8 cellular contexts compared by ENCODE assay signal in the genomic region with DNA sequence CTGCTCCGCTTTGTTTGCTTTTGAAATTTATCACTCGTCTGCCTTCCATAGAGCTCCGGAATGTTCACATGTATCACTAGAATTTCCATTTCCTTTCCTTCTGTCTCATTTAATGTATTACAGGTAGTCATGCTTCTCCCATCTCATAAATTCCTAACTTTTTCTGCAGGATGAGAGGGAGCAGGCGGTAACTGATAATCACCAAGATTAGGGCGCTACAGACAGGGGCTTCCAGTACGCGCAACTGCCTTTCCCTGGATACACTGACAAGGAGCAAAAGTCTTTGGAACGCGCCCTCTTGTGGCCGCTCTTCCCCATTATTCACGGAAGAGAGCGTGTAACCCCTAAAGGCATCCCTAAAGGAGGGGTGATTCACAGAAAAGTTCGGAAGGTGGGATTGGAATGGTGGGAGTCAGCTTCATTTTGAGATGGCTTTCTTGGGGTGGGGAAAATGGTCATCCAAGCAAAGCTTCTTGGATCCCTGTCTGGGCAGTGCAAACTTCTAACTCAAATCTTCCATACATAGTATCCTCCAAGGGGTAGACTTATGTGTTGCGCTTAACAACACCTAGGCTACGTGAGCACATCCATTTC. TPM values are rescaled to one million over a fixed set of nuclear protein-coding genes. Genes with fewer than 3 reads are reported as not detected.
DNase-seq lines count a peak whose midpoint lies in the region; ATAC-seq and TF ChIP-seq lines count a peak whose summit lies in the region.

No MANE protein-coding gene starts in this region.

- H3K4me1 Mint-ChIP-seq in activated T-cell treated with anti-CD3 and anti-CD28 coated beads, Interleukin-2, amount 50 U/mL, for 72 hours (ENCODE audit: low read depth), result no peaks in the 10 kb centered on the region

- H3K36me3 ChIP-seq in MG63 (no peaks in the 10 kb centered on the region), ovary (no peaks in the 10 kb centered on the region)

- H3K27ac Mint-ChIP-seq in activated T-cell treated with anti-CD3 and anti-CD28 coated beads, Interleukin-2, amount 50 U/mL, for 72 hours, result no peak overlapping the region

- POLR2A ChIA-PET in AG04449 (lab: Yijun Ruan, JAX), result interaction anchor here (0.9 to 1.3 kb wide), 4 partner anchors 11 to 710 kb away, joined by 3 read pairs; no protein-coding TSS in a partner anchor

- peaks cover 6% of the 10 kb centered on the region for H3K4me1 ChIP-seq in ovary (ENCODE audit: insufficient read depth)

- intact Hi-C loops in Right ventricle myocardium inferior (cut with DNase I), result loop anchor here (10.0 kb wide), 1 partner anchor 692 kb away; no protein-coding TSS in a partner anchor
- intact Hi-C loops in ovary (cut with DNase I), result no loop called here

- TF ChIP-seq POLR2A in ovary (IDR thresholded peaks at IDR 0.05), result peak; percentile 5

- H3K27ac ChIP-seq in ovary, result peak overlapping the region; percentile 81 to 83

- TF ChIP-seq EP300 in ovary (IDR thresholded peaks at IDR 0.05), result no peak

- peak; percentile 74 for TF ChIP-seq CTCF in AG04449 (IDR thresholded peaks at IDR 0.05; ENCODE audit: insufficient read depth, low read length, missing control alignments)
- TF ChIP-seq CTCF in GM12875 (IDR thresholded peaks at IDR 0.05; ENCODE audit: borderline replicate concordance, insufficient read depth, low read depth, low read length), result peak; percentile 61
- peak; percentile 47 to 78 (median 74) for TF ChIP-seq CTCF in ovary (IDR thresholded peaks at IDR 0.05)

- H3K9me3 Mint-ChIP-seq in activated T-cell treated with anti-CD3 and anti-CD28 coated beads, Interleukin-2, amount 50 U/mL, for 72 hours, result no peaks in the 10 kb centered on the region

- WGBS in ovary, 3 donors, result 10 to 14% (median 10%) methylated on average over 15 of the region's 15 CpGs

- CTCF ChIA-PET in AG04449 (lab: Yijun Ruan, JAX), result interaction anchor here (0.7 to 4.0 kb wide), 42 partner anchors 8 to 1464 kb away, joined by 3 to 17 read pairs (median 4); no protein-coding TSS in a partner anchor

- ATAC-seq in activated T-cell treated with anti-CD3 and anti-CD28 coated beads, Interleukin-2, amount 50 U/mL, for 72 hours (replicated peaks in 1 of 2), result no peak
- ATAC-seq in Right ventricle myocardium inferior (peak; percentile 81), GM18517 (IDR thresholded peaks at IDR 0.05; ENCODE audit: unreplicated experiment) (no peak)

- no peaks in the 10 kb centered on the region for H3K36me3 Mint-ChIP-seq in activated T-cell treated with anti-CD3 and anti-CD28 coated beads, Interleukin-2, amount 50 U/mL, for 72 hours (ENCODE audit: insufficient read depth in 2 of 2)

- peaks cover 47% of the 10 kb centered on the region for H3K27me3 Mint-ChIP-seq in activated T-cell treated with anti-CD3 and anti-CD28 coated beads, Interleukin-2, amount 50 U/mL, for 72 hours (ENCODE audit: low read depth)

- DNase-seq in AG04449 (ENCODE audit: low read depth, low spot score), result no peak
- peak; percentile 39 for DNase-seq in MG63
- DNase-seq in activated T-cell treated with anti-CD3 and anti-CD28 coated beads, Interleukin-2, amount 50 U/mL, for 72 hours, result peak; percentile 12 to 32
- peak; percentile 80 for DNase-seq in Right ventricle myocardium inferior (ENCODE audit: missing footprints)
- peak; percentile 82 to 90 (median 85) for DNase-seq in ovary
- no peak for DNase-seq in DMS79 (lab: John Stamatoyannopoulos, UW)

- H3K4me3 Mint-ChIP-seq in activated T-cell treated with anti-CD3 and anti-CD28 coated beads, Interleukin-2, amount 50 U/mL, for 72 hours, result no peak overlapping the region

- H3K4me3 ChIP-seq in AG04449 (ENCODE audit: low read depth, low read length) (peak overlapping the region; percentile 91), GM12875 (ENCODE audit: low read depth, low read length) (no peak overlapping the region), MG63 (peak overlapping the region; percentile 24), ovary (peak overlapping the region; percentile 36)

- H3K27me3 ChIP-seq in MG63, result no peaks in the 10 kb centered on the region
- H3K27me3 ChIP-seq in ovary, result no peaks in the 10 kb centered on the region

- H3K9me3 ChIP-seq in MG63 (no peaks in the 10 kb centered on the region), ovary (no peaks in the 10 kb centered on the region)

RNA-seq across cellular contexts. Expression of a gene that starts 6.5 kb away (rescaled TPM):
- total RNA-seq in MG63 (2014; rRNA removed; shearing (Covaris generic); ENCODE audit: low replicate concordance), result 0.07 and 0.56 TPM in 2 replicates
- total RNA-seq in activated T-cell treated with anti-CD3 and anti-CD28 coated beads, Interleukin-2, amount 50 U/mL, for 72 hours, result under 1 TPM; 0.05 to 0.19 TPM
- total RNA-seq in Right ventricle myocardium inferior, result 0.89 TPM
- 10 to 100 TPM in 2 of 7 donors, 1 to 10 TPM in 5; 2.1 to 18.0 (median 7.3) TPM for total RNA-seq in ovary
- 1 to 10 TPM; 3.4 to 5.8 TPM for polyA plus RNA-seq in ovary

Comparison
In these comparisons a context has a peak if more than half of its experiments do, and no peak if none do; other contexts are left out.
1. DNase-seq: peak in MG63 (single experiment), activated T-cell treated with anti-CD3 and anti-CD28 coated beads, Interleukin-2, amount 50 U/mL, for 72 hours (2 of 2), Right ventricle myocardium inferior (single experiment) and ovary (5 of 5); none in AG04449 (single experiment) and DMS79 (single experiment).
2. Peak in every context shown above with its lines, with median percentiles within 50 percentile points of each other: CTCF ChIP-seq.